8 cellular contexts compared by ENCODE assay signal in genomic region chr2:212539145-212539880, GRCh38. TPM values are rescaled to one million over a fixed set of nuclear protein-coding genes. Genes with fewer than 3 reads are reported as not detected.
DNase-seq lines count a peak whose midpoint lies in the region; ATAC-seq lines count a peak whose summit lies in the region.

No MANE protein-coding gene starts in this region.

- peaks cover 17% of the 10 kb centered on the region for H3K4me1 Mint-ChIP-seq in activated CD4-positive, alpha-beta T cell treated with anti-CD3 and anti-CD28 coated beads for 36 hours

- peak; percentile 6 for DNase-seq in activated CD4-positive, alpha-beta T cell treated with anti-CD3 and anti-CD28 coated beads for 36 hours
- DNase-seq in activated CD4-positive, alpha-beta T cell treated with anti-CD3 and anti-CD28 coated beads, Interleukin-2, amount 50 U/mL, for 1 hour, result no peak
- DNase-seq in T1000 (lab: John Stamatoyannopoulos, UW), result peak; percentile 8
- DNase-seq in glomerular visceral epithelial cell (ENCODE audit: extremely low spot score), result peak; percentile 40
- peak; percentile 40 for DNase-seq in occipital lobe (lab: John Stamatoyannopoulos, UW)
- DNase-seq in NOMO-1 treated with dmso at 0.1 percent for 144 hours (lab: John Stamatoyannopoulos, UW; ENCODE audit: unreplicated experiment), result no peak
- no peak for DNase-seq in stimulated activated naive CD4-positive, alpha-beta T cell (lab: John Stamatoyannopoulos, UW)

- ATAC-seq in activated CD4-positive, alpha-beta T cell treated with anti-CD3 and anti-CD28 coated beads for 36 hours, result no peak
- no peak for ATAC-seq in HG02763 (IDR thresholded peaks at IDR 0.05; ENCODE audit: unreplicated experiment)

- peak overlapping the region; percentile 41 for H3K4me3 Mint-ChIP-seq in activated CD4-positive, alpha-beta T cell treated with anti-CD3 and anti-CD28 coated beads for 36 hours

- intact Hi-C loops in activated CD4-positive, alpha-beta T cell treated with anti-CD3 and anti-CD28 coated beads for 36 hours (cut with DNase I, micrococcal nuclease), result no loop called here

- CTCF ChIA-PET in activated CD4-positive, alpha-beta T cell treated with anti-CD3 and anti-CD28 coated beads for 36 hours (lab: Charles Lee), result no interaction called here

- POLR2A ChIA-PET in activated CD4-positive, alpha-beta T cell treated with anti-CD3 and anti-CD28 coated beads for 36 hours (lab: Charles Lee), result no interaction called here

- H3K27me3 Mint-ChIP-seq in activated CD4-positive, alpha-beta T cell treated with anti-CD3 and anti-CD28 coated beads for 36 hours, result peaks cover 44% of the 10 kb centered on the region

- H3K9me3 Mint-ChIP-seq in activated CD4-positive, alpha-beta T cell treated with anti-CD3 and anti-CD28 coated beads for 36 hours (ENCODE audit: low read depth), result no peaks in the 10 kb centered on the region

- no peak overlapping the region for H3K27ac Mint-ChIP-seq in activated CD4-positive, alpha-beta T cell treated with anti-CD3 and anti-CD28 coated beads for 36 hours

- H3K36me3 Mint-ChIP-seq in activated CD4-positive, alpha-beta T cell treated with anti-CD3 and anti-CD28 coated beads for 36 hours (ENCODE audit: low read depth), result no peaks in the 10 kb centered on the region

RNA-seq across cellular contexts. Expression of gene ERBB4, which starts 0.7 kb away (rescaled TPM):
- total RNA-seq in activated CD4-positive, alpha-beta T cell treated with anti-CD3 and anti-CD28 coated beads for 36 hours, result not detected
- total RNA-seq in occipital lobe, result 127 TPM

Comparison
In these comparisons a context has a peak if more than half of its experiments do, and no peak if none do; other contexts are left out.
1. DNase-seq: peak in activated CD4-positive, alpha-beta T cell treated with anti-CD3 and anti-CD28 coated beads for 36 hours (single experiment), T1000 (single experiment), glomerular visceral epithelial cell (single experiment) and occipital lobe (single experiment); none in activated CD4-positive, alpha-beta T cell treated with anti-CD3 and anti-CD28 coated beads, Interleukin-2, amount 50 U/mL, for 1 hour (single experiment), NOMO-1 treated with dmso at 0.1 percent for 144 hours (single experiment) and stimulated activated naive CD4-positive, alpha-beta T cell (0 of 6).
2. RNA of gene ERBB4, which starts 0.7 kb away (total RNA-seq): 127 TPM in occipital lobe (single experiment); not detected in activated CD4-positive, alpha-beta T cell treated with anti-CD3 and anti-CD28 coated beads for 36 hours; every median in the first group is over 100 times any median in the second.